ENCODE assay signal across 9 cellular contexts in the genomic region with DNA sequence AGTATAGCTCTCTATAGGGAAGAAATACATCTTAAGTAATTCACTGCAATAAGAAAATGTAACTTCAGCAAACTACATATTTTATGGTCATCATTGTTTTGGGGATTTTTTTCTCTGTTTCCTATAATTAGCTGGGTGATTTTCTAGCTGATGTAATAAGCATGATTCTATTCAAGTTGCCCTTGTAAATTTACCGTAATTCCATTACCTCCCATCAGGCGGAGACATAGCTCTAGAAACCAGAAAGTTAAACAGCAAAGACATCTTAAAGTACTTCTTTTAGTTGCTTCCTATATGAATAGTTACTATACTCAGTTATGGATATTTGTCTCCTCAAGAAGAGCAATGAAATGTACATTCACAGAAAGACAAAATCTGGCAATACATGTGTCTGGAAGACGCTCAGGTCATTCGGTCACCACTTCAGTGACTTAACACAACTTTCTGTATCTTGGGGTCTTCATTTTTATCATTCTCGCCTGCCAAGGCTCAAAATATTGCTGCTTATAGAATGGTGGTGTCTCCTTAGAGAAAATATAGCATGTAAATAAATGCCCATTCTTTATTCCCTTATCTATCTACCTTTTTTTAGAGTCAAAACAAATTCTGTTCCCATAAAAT.
DNase-seq lines count a peak whose midpoint lies in the region; ATAC-seq and TF ChIP-seq lines count a peak whose summit lies in the region.
"Had no signal": no experiment of that assay in that cellular context is flagged by ENCODE, and none has a peak within 500 bp of the region (broad histone marks: within the 10 kb centered on the region; RNA-seq: fewer than 3 reads in every experiment).

No MANE protein-coding gene starts in this region.

- DNase-seq in GDM1 (lab: John Stamatoyannopoulos, UW) (peak; percentile 38), HuH-7 (ENCODE audit: low spot score) (peak; percentile 8), hepatocyte (ENCODE audit: low spot score) (peak; percentile 51), lower leg skin (ENCODE audit: low spot score in 2 of 2) (no peak), OCI-M2 (lab: John Stamatoyannopoulos, UW; ENCODE audit: unreplicated experiment) (no peak)
- no peak for DNase-seq in stimulated activated CD4-positive, alpha-beta T cell treated with anti-CD3 and anti-CD28 coated beads, Interleukin-12 subunit alpha, Interleukin-12 subunit beta, amount 100 ng/mL, for 4 hours
- DNase-seq: activated naive CD8-positive, alpha-beta T cell treated with anti-CD3 and anti-CD28 coated beads, Interleukin-2, amount 10 ng/mL, durations not matched to agents 7 days and 5 days had no signal

- H3K79me2 ChIP-seq in hepatocyte, result no peaks in the 10 kb centered on the region

- no peaks in the 10 kb centered on the region for H3K36me3 ChIP-seq in hepatocyte (replicated peaks; ENCODE audit: insufficient read depth, low read depth)

- ATAC-seq in GM21423 (IDR thresholded peaks at IDR 0.05; ENCODE audit: unreplicated experiment) (peak; percentile 76), SK-N-SH treated with all-trans-retinoic acid at 6 μM for 48 hours (peak; percentile 78)

- intact Hi-C loops in lower leg skin (cut with DNase I; ENCODE audit: low total_unique reads), result no loop called here

- peak; percentile 56 for TF ChIP-seq CTCF in hepatocyte (IDR thresholded peaks at IDR 0.05; ENCODE audit: poor library complexity)
- TF ChIP-seq CTCF in lower leg skin (IDR thresholded peaks at IDR 0.05), result no peak

- no peaks in the 10 kb centered on the region for H3K4me1 ChIP-seq in hepatocyte (ENCODE audit: insufficient read depth)

- no peaks in the 10 kb centered on the region for H4K20me1 ChIP-seq in hepatocyte (ENCODE audit: insufficient read depth, poor library complexity, severe bottlenecking)

- WGBS in hepatocyte (ENCODE audit: low lambda C conversion rate, missing lambda C conversion rate), result 67% methylated on average over 5 of the region's 5 CpGs
- WGBS in lower leg skin, 2 donors, result 70 to 73% methylated on average over 5 of the region's 5 CpGs

- H3K4me3 ChIP-seq in hepatocyte, result no peak overlapping the region
- H3K4me3 ChIP-seq in lower leg skin (ENCODE audit: low read depth, poor library complexity, severe bottlenecking), result no peak overlapping the region

- H3K9me2 ChIP-seq in hepatocyte (replicated peaks; ENCODE audit: insufficient read depth), result no peaks in the 10 kb centered on the region

- no peak for TF ChIP-seq POLR2A in lower leg skin (IDR thresholded peaks at IDR 0.05)

- H3K27me3 ChIP-seq in hepatocyte, result no peaks in the 10 kb centered on the region

- H2AFZ ChIP-seq in hepatocyte, result no peak overlapping the region

- no peaks in the 10 kb centered on the region for H3K9me3 ChIP-seq in hepatocyte (ENCODE audit: low read depth)

- H3K27ac ChIP-seq in hepatocyte, result no peak overlapping the region

- no peak overlapping the region for H3K4me2 ChIP-seq in hepatocyte

TF ChIP-seq in SK-N-SH treated with all-trans-retinoic acid at 6 μM for 48 hours, 23 proteins besides CTCF, POLR2A, EP300 and RAD21:
- TF ChIP-seq, protein P1, sequence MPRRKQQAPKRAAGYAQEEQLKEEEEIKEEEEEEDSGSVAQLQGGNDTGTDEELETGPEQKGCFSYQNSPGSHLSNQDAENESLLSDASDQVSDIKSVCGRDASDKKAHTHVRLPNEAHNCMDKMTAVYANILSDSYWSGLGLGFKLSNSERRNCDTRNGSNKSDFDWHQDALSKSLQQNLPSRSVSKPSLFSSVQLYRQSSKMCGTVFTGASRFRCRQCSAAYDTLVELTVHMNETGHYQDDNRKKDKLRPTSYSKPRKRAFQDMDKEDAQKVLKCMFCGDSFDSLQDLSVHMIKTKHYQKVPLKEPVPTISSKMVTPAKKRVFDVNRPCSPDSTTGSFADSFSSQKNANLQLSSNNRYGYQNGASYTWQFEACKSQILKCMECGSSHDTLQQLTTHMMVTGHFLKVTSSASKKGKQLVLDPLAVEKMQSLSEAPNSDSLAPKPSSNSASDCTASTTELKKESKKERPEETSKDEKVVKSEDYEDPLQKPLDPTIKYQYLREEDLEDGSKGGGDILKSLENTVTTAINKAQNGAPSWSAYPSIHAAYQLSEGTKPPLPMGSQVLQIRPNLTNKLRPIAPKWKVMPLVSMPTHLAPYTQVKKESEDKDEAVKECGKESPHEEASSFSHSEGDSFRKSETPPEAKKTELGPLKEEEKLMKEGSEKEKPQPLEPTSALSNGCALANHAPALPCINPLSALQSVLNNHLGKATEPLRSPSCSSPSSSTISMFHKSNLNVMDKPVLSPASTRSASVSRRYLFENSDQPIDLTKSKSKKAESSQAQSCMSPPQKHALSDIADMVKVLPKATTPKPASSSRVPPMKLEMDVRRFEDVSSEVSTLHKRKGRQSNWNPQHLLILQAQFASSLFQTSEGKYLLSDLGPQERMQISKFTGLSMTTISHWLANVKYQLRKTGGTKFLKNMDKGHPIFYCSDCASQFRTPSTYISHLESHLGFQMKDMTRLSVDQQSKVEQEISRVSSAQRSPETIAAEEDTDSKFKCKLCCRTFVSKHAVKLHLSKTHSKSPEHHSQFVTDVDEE (CRISPR knock-in tag; IDR thresholded peaks at IDR 0.05), result no peak
- TF ChIP-seq SNAI2 (CRISPR knock-in tag; IDR thresholded peaks at IDR 0.05) (no peak), RARB (CRISPR knock-in tag; IDR thresholded peaks at IDR 0.05) (no peak), ZNF8 (CRISPR knock-in tag; IDR thresholded peaks at IDR 0.05) (no peak), PPARA (CRISPR knock-in tag; IDR thresholded peaks at IDR 0.05; ENCODE audit: borderline replicate concordance) (no peak), GLIS3 (CRISPR knock-in tag; IDR thresholded peaks at IDR 0.05) (no peak), BACH2 (CRISPR knock-in tag; IDR thresholded peaks at IDR 0.05; ENCODE audit: borderline replicate concordance) (no peak), ZFP30 (CRISPR knock-in tag; IDR thresholded peaks at IDR 0.05) (no peak), CSDC2 (CRISPR knock-in tag; IDR thresholded peaks at IDR 0.05) (no peak), TOX (CRISPR knock-in tag; IDR thresholded peaks at IDR 0.05; ENCODE audit: borderline replicate concordance) (no peak), ISL1 (CRISPR knock-in tag; IDR thresholded peaks at IDR 0.05) (no peak)
- TF ChIP-seq, protein P2, sequence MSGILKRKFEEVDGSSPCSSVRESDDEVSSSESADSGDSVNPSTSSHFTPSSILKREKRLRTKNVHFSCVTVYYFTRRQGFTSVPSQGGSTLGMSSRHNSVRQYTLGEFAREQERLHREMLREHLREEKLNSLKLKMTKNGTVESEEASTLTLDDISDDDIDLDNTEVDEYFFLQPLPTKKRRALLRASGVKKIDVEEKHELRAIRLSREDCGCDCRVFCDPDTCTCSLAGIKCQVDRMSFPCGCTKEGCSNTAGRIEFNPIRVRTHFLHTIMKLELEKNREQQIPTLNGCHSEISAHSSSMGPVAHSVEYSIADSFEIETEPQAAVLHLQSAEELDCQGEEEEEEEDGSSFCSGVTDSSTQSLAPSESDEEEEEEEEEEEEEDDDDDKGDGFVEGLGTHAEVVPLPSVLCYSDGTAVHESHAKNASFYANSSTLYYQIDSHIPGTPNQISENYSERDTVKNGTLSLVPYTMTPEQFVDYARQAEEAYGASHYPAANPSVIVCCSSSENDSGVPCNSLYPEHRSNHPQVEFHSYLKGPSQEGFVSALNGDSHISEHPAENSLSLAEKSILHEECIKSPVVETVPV (CRISPR knock-in tag; IDR thresholded peaks at IDR 0.05), result no peak
- TF ChIP-seq, protein P3, sequence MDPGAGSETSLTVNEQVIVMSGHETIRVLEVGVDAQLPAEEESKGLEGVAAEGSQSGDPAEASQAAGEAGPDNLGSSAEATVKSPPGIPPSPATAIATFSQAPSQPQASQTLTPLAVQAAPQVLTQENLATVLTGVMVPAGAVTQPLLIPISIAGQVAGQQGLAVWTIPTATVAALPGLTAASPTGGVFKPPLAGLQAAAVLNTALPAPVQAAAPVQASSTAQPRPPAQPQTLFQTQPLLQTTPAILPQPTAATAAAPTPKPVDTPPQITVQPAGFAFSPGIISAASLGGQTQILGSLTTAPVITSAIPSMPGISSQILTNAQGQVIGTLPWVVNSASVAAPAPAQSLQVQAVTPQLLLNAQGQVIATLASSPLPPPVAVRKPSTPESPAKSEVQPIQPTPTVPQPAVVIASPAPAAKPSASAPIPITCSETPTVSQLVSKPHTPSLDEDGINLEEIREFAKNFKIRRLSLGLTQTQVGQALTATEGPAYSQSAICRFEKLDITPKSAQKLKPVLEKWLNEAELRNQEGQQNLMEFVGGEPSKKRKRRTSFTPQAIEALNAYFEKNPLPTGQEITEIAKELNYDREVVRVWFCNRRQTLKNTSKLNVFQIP (CRISPR knock-in tag; IDR thresholded peaks at IDR 0.05; ENCODE audit: borderline replicate concordance, low read depth), result no peak
- TF ChIP-seq, protein P4, sequence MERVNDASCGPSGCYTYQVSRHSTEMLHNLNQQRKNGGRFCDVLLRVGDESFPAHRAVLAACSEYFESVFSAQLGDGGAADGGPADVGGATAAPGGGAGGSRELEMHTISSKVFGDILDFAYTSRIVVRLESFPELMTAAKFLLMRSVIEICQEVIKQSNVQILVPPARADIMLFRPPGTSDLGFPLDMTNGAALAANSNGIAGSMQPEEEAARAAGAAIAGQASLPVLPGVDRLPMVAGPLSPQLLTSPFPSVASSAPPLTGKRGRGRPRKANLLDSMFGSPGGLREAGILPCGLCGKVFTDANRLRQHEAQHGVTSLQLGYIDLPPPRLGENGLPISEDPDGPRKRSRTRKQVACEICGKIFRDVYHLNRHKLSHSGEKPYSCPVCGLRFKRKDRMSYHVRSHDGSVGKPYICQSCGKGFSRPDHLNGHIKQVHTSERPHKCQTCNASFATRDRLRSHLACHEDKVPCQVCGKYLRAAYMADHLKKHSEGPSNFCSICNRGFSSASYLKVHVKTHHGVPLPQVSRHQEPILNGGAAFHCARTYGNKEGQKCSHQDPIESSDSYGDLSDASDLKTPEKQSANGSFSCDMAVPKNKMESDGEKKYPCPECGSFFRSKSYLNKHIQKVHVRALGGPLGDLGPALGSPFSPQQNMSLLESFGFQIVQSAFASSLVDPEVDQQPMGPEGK (CRISPR knock-in tag; IDR thresholded peaks at IDR 0.05; ENCODE audit: borderline replicate concordance), result no peak
- TF ChIP-seq, protein P5, sequence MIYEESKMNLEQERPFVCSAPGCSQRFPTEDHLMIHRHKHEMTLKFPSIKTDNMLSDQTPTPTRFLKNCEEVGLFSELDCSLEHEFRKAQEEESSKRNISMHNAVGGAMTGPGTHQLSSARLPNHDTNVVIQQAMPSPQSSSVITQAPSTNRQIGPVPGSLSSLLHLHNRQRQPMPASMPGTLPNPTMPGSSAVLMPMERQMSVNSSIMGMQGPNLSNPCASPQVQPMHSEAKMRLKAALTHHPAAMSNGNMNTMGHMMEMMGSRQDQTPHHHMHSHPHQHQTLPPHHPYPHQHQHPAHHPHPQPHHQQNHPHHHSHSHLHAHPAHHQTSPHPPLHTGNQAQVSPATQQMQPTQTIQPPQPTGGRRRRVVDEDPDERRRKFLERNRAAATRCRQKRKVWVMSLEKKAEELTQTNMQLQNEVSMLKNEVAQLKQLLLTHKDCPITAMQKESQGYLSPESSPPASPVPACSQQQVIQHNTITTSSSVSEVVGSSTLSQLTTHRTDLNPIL (CRISPR knock-in tag; IDR thresholded peaks at IDR 0.05; ENCODE audit: low read depth), result no peak

Comparison
In these comparisons a context has a peak if more than half of its experiments do, and no peak if none do; other contexts are left out.
1. DNase-seq: peak in GDM1 (single experiment), HuH-7 (single experiment) and hepatocyte (single experiment); none in lower leg skin (0 of 2), stimulated activated CD4-positive, alpha-beta T cell treated with anti-CD3 and anti-CD28 coated beads, Interleukin-12 subunit alpha, Interleukin-12 subunit beta, amount 100 ng/mL, for 4 hours (single experiment) and OCI-M2 (single experiment).